ENCODE assay signal across 2 cellular contexts in genomic region chr12:90622431-90622830, GRCh38.
TF ChIP-seq lines count a peak whose summit lies in the region.

No MANE protein-coding gene starts in this region.

TF ChIP-seq in HepG2, 621 proteins besides CTCF, POLR2A, EP300 and RAD21:
- TF ChIP-seq ZNF512 (CRISPR knock-in tag; IDR thresholded peaks at IDR 0.05) (no peak), NFE2L2 (IDR thresholded peaks at IDR 0.05; ENCODE audit: low read length) (peak; percentile 33; the same call in 1 of the 2 replicates)

TF ChIP-seq in GM12878, 131 proteins besides CTCF, POLR2A, EP300 and RAD21:
- TF ChIP-seq ZBTB33 (IDR thresholded peaks at IDR 0.05), result no peak
- TF ChIP-seq ZNF207 (IDR thresholded peaks at IDR 0.05; ENCODE audit: borderline replicate concordance), result no peak
- no peak for TF ChIP-seq HSF1 (IDR thresholded peaks at IDR 0.05; ENCODE audit: low read depth, low read length)
- TF ChIP-seq TAF1 (IDR thresholded peaks at IDR 0.05; ENCODE audit: borderline replicate concordance, low read depth, low read length), result no peak
- no peak for TF ChIP-seq MYB (IDR thresholded peaks at IDR 0.05; ENCODE audit: borderline replicate concordance, low read depth, low read length)
- TF ChIP-seq PAX5 (IDR thresholded peaks at IDR 0.05; ENCODE audit: borderline replicate concordance, low read depth, low read length), result no peak
- no peak for TF ChIP-seq PAX8 (IDR thresholded peaks at IDR 0.05)
- no peak for TF ChIP-seq HDAC2 (IDR thresholded peaks at IDR 0.05)
- no peak for TF ChIP-seq GATAD2B (conservative IDR thresholded peaks at IDR 0.05; ENCODE audit: low read depth)
- no peak for TF ChIP-seq EGR1 (IDR thresholded peaks at IDR 0.05; ENCODE audit: borderline replicate concordance in 1 of 2, low read depth in 2 of 2, low read length in 2 of 2)
- TF ChIP-seq KAT2A (conservative IDR thresholded peaks at IDR 0.05; ENCODE audit: control insufficient read depth, low read depth, low read length), result no peak
- TF ChIP-seq IKZF1 (conservative IDR thresholded peaks at IDR 0.05), result no peak
TF ChIP-seq in GM12878: peak in this region for 0.
